Comparison of ENCODE assay signal across 8 cellular contexts in genomic region chr21:29025328-29025713, GRCh38. TPM values are rescaled to one million over a fixed set of nuclear protein-coding genes. Genes with fewer than 3 reads are reported as not detected.
A peak's percentile ranks its signal among the peaks of the same experiment; 100 is the strongest.
DNase-seq lines count a peak whose midpoint lies in the region; ATAC-seq and TF ChIP-seq lines count a peak whose summit lies in the region.

No MANE protein-coding gene starts in this region.

- H3K27ac ChIP-seq in HUES64 (ENCODE audit: low read depth, low read length) (no peak overlapping the region), liver (ENCODE audit: low read depth in 1 of 2, low read length in 2 of 2) (peak overlapping the region; percentile 98 to 99), upper lobe of left lung (peak overlapping the region; percentile 96 to 99 (median 98))

- H3K27me3 ChIP-seq in HUES64 (ENCODE audit: insufficient read depth, low read length) (no peaks in the 10 kb centered on the region), liver (ENCODE audit: control insufficient read depth in 4 of 4, insufficient read depth in 4 of 4, low read length in 3 of 4) (no peaks in the 10 kb centered on the region), upper lobe of left lung (no peaks in the 10 kb centered on the region)

- H3K9ac ChIP-seq in HUES64 (ENCODE audit: low read depth, low read length) = peak overlapping the region; percentile 97
- peak overlapping the region; percentile 97 to 99 for H3K9ac ChIP-seq in liver (ENCODE audit: low read depth in 1 of 2, low read length in 2 of 2)

- TF ChIP-seq RAD21 in liver (IDR thresholded peaks at IDR 0.05) = no peak

- WGBS in HUES64 = 12% methylated on average over 6 of the region's 6 CpGs
- WGBS in liver = 2% methylated on average over 6 of the region's 6 CpGs
- whole genome bisulfite sequencing in upper lobe of left lung, 2 donors = 4 to 5% methylated on average over 6 of the region's 6 CpGs

- TF ChIP-seq CTCF in astrocyte of the spinal cord (IDR thresholded peaks at IDR 0.05; ENCODE audit: low read depth, low read length) (no peak), liver (IDR thresholded peaks at IDR 0.05; ENCODE audit: low read depth, low read length, missing input control) (no peak), upper lobe of left lung (IDR thresholded peaks at IDR 0.05) (no peak)

- H3K4me3 ChIP-seq in HUES64 (ENCODE audit: low read length) (peak overlapping the region; percentile 93), astrocyte of the spinal cord (ENCODE audit: low read depth, low read length) (peak overlapping the region; percentile 88), liver (ENCODE audit: low read depth in 1 of 3, low read length in 3 of 3) (peak overlapping the region; percentile 75 to 99 (median 96)), upper lobe of left lung (peak overlapping the region; percentile 65 to 79 (median 65))

- no peak for TF ChIP-seq EP300 in upper lobe of left lung (IDR thresholded peaks at IDR 0.05)

- H3K9me3 ChIP-seq in HUES64 (ENCODE audit: insufficient read depth, low read depth, low read length) = no peaks in the 10 kb centered on the region
- no peaks in the 10 kb centered on the region for H3K9me3 ChIP-seq in liver (ENCODE audit: control insufficient read depth in 4 of 4, low read length in 3 of 4)
- no peaks in the 10 kb centered on the region for H3K9me3 ChIP-seq in upper lobe of left lung

- peaks cover 4% of the 10 kb centered on the region; the same call in 1 of the 2 replicates for H3K4me1 ChIP-seq in HUES64 (ENCODE audit: insufficient read depth, low read length)
- peaks cover 0 to 12% (median 10%) of the 10 kb centered on the region in 4 donors for H3K4me1 ChIP-seq in liver (ENCODE audit: control insufficient read depth in 4 of 4, insufficient read depth in 4 of 4, low read length in 3 of 4)
- H3K4me1 ChIP-seq in upper lobe of left lung = peaks cover 9 to 32% (median 17%) of the 10 kb centered on the region in 4 donors

- ATAC-seq in upper lobe of left lung (ENCODE audit: low FRiP score in 2 of 2) = no peak
- ATAC-seq in GM21447 (IDR thresholded peaks at IDR 0.05; ENCODE audit: unreplicated experiment) = no peak

- in situ Hi-C loops in astrocyte of the spinal cord (cut with HindIII; ENCODE audit: low sequenced_read_pairs) = no loop called here

- no peak for TF ChIP-seq POLR2A in upper lobe of left lung (IDR thresholded peaks at IDR 0.05)

- H3K36me3 ChIP-seq in HUES64 (ENCODE audit: insufficient read depth, low read length) = peaks cover 22% of the 10 kb centered on the region
- no peaks in the 10 kb centered on the region for H3K36me3 ChIP-seq in liver (ENCODE audit: control insufficient read depth in 4 of 4, insufficient read depth in 3 of 4, low read depth in 1 of 4, low read length in 3 of 4)
- peaks cover 0 to 18% (median 3%) of the 10 kb centered on the region in 4 donors for H3K36me3 ChIP-seq in upper lobe of left lung

- DNase-seq in AG08395 (ENCODE audit: low spot score) (peak; percentile 10), astrocyte of the spinal cord (ENCODE audit: low read depth, low spot score) (no peak), upper lobe of left lung (no peak), NCI-H510A treated with DMSO at 0.1 percent for 48 hours (lab: John Stamatoyannopoulos, UW) (no peak), retina (no peak)

TF ChIP-seq in liver, 16 proteins besides CTCF, POLR2A, EP300 and RAD21:
- TF ChIP-seq HNF4G (IDR thresholded peaks at IDR 0.05) (no peak), SP1 (IDR thresholded peaks at IDR 0.05) (no peak), MAX (IDR thresholded peaks at IDR 0.05) (no peak), NR2F2 (IDR thresholded peaks at IDR 0.05) (no peak), RXRA (IDR thresholded peaks at IDR 0.05) (no peak), REST (IDR thresholded peaks at IDR 0.05) (no peak), GABPA (IDR thresholded peaks at IDR 0.05 in 1 of 2, conservative IDR thresholded peaks at IDR 0.05 in 1 of 2) (no peak), JUND (IDR thresholded peaks at IDR 0.05) (no peak), EGR1 (IDR thresholded peaks at IDR 0.05; ENCODE audit: low read depth in 2 of 2) (no peak), TAF1 (conservative IDR thresholded peaks at IDR 0.05) (no peak), FOXA2 (IDR thresholded peaks at IDR 0.05) (no peak), FOXA1 (IDR thresholded peaks at IDR 0.05) (no peak), HNF4A (conservative IDR thresholded peaks at IDR 0.05) (no peak), YY1 (IDR thresholded peaks at IDR 0.05) (no peak)
- TF ChIP-seq, protein P1, sequence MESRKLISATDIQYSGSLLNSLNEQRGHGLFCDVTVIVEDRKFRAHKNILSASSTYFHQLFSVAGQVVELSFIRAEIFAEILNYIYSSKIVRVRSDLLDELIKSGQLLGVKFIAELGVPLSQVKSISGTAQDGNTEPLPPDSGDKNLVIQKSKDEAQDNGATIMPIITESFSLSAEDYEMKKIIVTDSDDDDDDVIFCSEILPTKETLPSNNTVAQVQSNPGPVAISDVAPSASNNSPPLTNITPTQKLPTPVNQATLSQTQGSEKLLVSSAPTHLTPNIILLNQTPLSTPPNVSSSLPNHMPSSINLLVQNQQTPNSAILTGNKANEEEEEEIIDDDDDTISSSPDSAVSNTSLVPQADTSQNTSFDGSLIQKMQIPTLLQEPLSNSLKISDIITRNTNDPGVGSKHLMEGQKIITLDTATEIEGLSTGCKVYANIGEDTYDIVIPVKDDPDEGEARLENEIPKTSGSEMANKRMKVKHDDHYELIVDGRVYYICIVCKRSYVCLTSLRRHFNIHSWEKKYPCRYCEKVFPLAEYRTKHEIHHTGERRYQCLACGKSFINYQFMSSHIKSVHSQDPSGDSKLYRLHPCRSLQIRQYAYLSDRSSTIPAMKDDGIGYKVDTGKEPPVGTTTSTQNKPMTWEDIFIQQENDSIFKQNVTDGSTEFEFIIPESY (IDR thresholded peaks at IDR 0.05) = no peak
- TF ChIP-seq, protein P2, sequence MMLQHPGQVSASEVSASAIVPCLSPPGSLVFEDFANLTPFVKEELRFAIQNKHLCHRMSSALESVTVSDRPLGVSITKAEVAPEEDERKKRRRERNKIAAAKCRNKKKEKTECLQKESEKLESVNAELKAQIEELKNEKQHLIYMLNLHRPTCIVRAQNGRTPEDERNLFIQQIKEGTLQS (IDR thresholded peaks at IDR 0.05) = no peak

RNA-seq across cellular contexts. Expression of gene USP16, which starts 0.9 kb away (rescaled TPM):
- polyA plus RNA-seq in HUES64 (2013, experiment 1 of 2) = 18.1 TPM
- polyA plus RNA-seq in HUES64 (2013, experiment 2 of 2) = 17.7 TPM
- total RNA-seq in liver (10 to 100 TPM; 14.5 to 21.8 TPM), upper lobe of left lung (10 to 100 TPM; 23.0 to 50.0 (median 29.3) TPM)
- polyA plus RNA-seq in liver = 10 to 100 TPM; 13.3 to 45.3 TPM

RNA-seq across cellular contexts. Expression of gene RWDD2B, which starts 6.2 kb away (rescaled TPM):
- 9.0 TPM for polyA plus RNA-seq in HUES64 (2013, experiment 1 of 2)
- 10.5 TPM for polyA plus RNA-seq in HUES64 (2013, experiment 2 of 2)
- 10 to 100 TPM in 1 of 2 donors, 1 to 10 TPM in 1; 6.1 to 12.5 TPM for total RNA-seq in liver
- 10 to 100 TPM; 12.5 to 36.3 TPM for polyA plus RNA-seq in liver
- 10 to 100 TPM in 2 of 6 donors, 1 to 10 TPM in 4; 2.1 to 13.4 (median 8.6) TPM for total RNA-seq in upper lobe of left lung

RNA-seq across cellular contexts. Expression of gene LTN1, which starts 32.6 kb away (rescaled TPM):
- 14.2 TPM for polyA plus RNA-seq in HUES64 (2013, experiment 1 of 2)
- 15.4 TPM for polyA plus RNA-seq in HUES64 (2013, experiment 2 of 2)
- total RNA-seq in liver = 10 to 100 TPM; 13.2 to 22.1 TPM
- 1 to 10 TPM; 3.9 to 6.1 TPM for polyA plus RNA-seq in liver
- total RNA-seq in upper lobe of left lung = 10 to 100 TPM in 5 of 6 donors, 1 to 10 TPM in 1; 7.4 to 45.6 (median 21.4) TPM

RNA-seq across cellular contexts. Expression of gene CCT8, which starts 48.1 kb away (rescaled TPM):
- polyA plus RNA-seq in HUES64 (2013, experiment 1 of 2) = 254 TPM
- polyA plus RNA-seq in HUES64 (2013, experiment 2 of 2) = 275 TPM
- total RNA-seq in liver (10 to 100 TPM; 67.5 to 78.2 TPM), upper lobe of left lung (100 to 1,000 TPM in 3 of 6 donors, 10 to 100 TPM in 3; 39.8 to 133 (median 99.0) TPM)
- 10 to 100 TPM; 47.0 to 48.5 TPM for polyA plus RNA-seq in liver
